Comparison of ENCODE assay signal across 20 cellular contexts in genomic region chr14:92452471-92452870, GRCh38.
DNase-seq lines count a peak whose midpoint lies in the region; ATAC-seq and TF ChIP-seq lines count a peak whose summit lies in the region.
"Had no signal": no experiment of that assay in that cellular context is flagged by ENCODE, and none has a peak within 500 bp of the region (broad histone marks: within the 10 kb centered on the region; RNA-seq: fewer than 3 reads in every experiment).

No MANE protein-coding gene starts in this region.

- H3K4me2 ChIP-seq in neuronal stem cell (ENCODE audit: insufficient read depth, low read length, poor library complexity, severe bottlenecking), result no peak overlapping the region
- H3K4me2 ChIP-seq: BLaER1 had no signal

- intact Hi-C loops in left ventricle myocardium inferior (cut with micrococcal nuclease) (no loop called here), heart right ventricle (cut with DNase I) (loop anchor here in 5 of 10 donors (5.0 to 10.0 kb wide), 3 partner anchors 308 to 318 kb away; no protein-coding TSS in a partner anchor)

- no peak overlapping the region for H3K4ac ChIP-seq in neuronal stem cell (ENCODE audit: low read length)

- peak overlapping the region; percentile 67 for H3K27ac Mint-ChIP-seq in stimulated activated effector memory CD8-positive, alpha-beta T cell treated with anti-CD3 and anti-CD28 coated beads, Interleukin-12 subunit alpha, Interleukin-12 subunit beta, amount 100 ng/mL, for 72 hours
- H3K27ac Mint-ChIP-seq: CD4-positive, CD25-positive, alpha-beta regulatory T cell; CD8-positive, alpha-beta T cell had no signal

- H4K91ac ChIP-seq in neuronal stem cell (ENCODE audit: low read depth, low read length, poor library complexity), result no peak overlapping the region

- no peak for ATAC-seq in heart right ventricle
- ATAC-seq in stimulated activated effector memory CD8-positive, alpha-beta T cell treated with anti-CD3 and anti-CD28 coated beads, Interleukin-12 subunit alpha, Interleukin-12 subunit beta, amount 100 ng/mL, for 72 hours, result no peak
- ATAC-seq: CD8-positive, alpha-beta T cell had no signal

- H3K14ac ChIP-seq in neuronal stem cell (ENCODE audit: low read length), result no peak overlapping the region

- no peak overlapping the region for H2BK120ac ChIP-seq in neuronal stem cell (ENCODE audit: low read depth, low read length)

- no peaks in the 10 kb centered on the region for H3K79me1 ChIP-seq in neuronal stem cell (ENCODE audit: low read depth, low read length)

- H3K4me3 ChIP-seq in left ventricle myocardium inferior, result no peak overlapping the region
- no peak overlapping the region for H3K4me3 ChIP-seq in heart right ventricle
- no peak overlapping the region for H3K4me3 ChIP-seq in neuronal stem cell (ENCODE audit: low read length in 2 of 2)
- H3K4me3 ChIP-seq: BLaER1, GM23248 had no signal

- no peak overlapping the region for H2BK5ac ChIP-seq in neuronal stem cell (ENCODE audit: low read length)

- H3K27me3 ChIP-seq in left ventricle myocardium inferior (ENCODE audit: low read depth) (no peaks in the 10 kb centered on the region), heart right ventricle (no peaks in the 10 kb centered on the region), neuronal stem cell (ENCODE audit: control insufficient read depth in 3 of 3, insufficient read depth in 3 of 3, low read depth in 1 of 3, low read length in 3 of 3) (no peaks in the 10 kb centered on the region)
- H3K27me3 ChIP-seq: BLaER1 had no signal

- TF ChIP-seq CTCF in left ventricle myocardium inferior (IDR thresholded peaks at IDR 0.05; ENCODE audit: borderline replicate concordance), result no peak
- no peak for TF ChIP-seq CTCF in heart right ventricle (IDR thresholded peaks at IDR 0.05)
- TF ChIP-seq CTCF in GM20000 (IDR thresholded peaks at IDR 0.05; ENCODE audit: extremely low read depth, missing control alignments), result no peak

- no peak overlapping the region for H3K9ac ChIP-seq in neuronal stem cell (ENCODE audit: low read depth, low read length, poor library complexity)
- H3K9ac ChIP-seq: BLaER1, GM23248 had no signal

- H2BK15ac ChIP-seq in neuronal stem cell (ENCODE audit: low read length), result no peak overlapping the region

- DNase-seq in left ventricle myocardium inferior (no peak), heart right ventricle (no peak), neuronal stem cell (ENCODE audit: low spot score) (no peak), hippocampal formation (lab: John Stamatoyannopoulos, UW) (no peak), GM20000 (ENCODE audit: low spot score) (no peak), NCI-H524 treated with DMSO at 0.1 percent for 48 hours (lab: John Stamatoyannopoulos, UW) (no peak)
- no peak for DNase-seq in stimulated activated effector memory CD8-positive, alpha-beta T cell treated with anti-CD3 and anti-CD28 coated beads, Interleukin-12 subunit alpha, Interleukin-12 subunit beta, amount 100 ng/mL, for 72 hours (ENCODE audit: low spot score in 2 of 2)
- DNase-seq: CD4-positive, CD25-positive, alpha-beta regulatory T cell; CD8-positive, alpha-beta T cell; DMS 273 treated with DMSO at 0.1 percent for 48 hours; DMS79; EL; GDM1; GM23248; H7; HCEC 1CT had no signal

- WGBS in heart right ventricle, 2 donors, result 95 to 96% methylated on average over 14 of the region's 14 CpGs
- no CpG with 5 or more reads among the region's 14 CpGs for WGBS in neuronal stem cell (ENCODE audit: extremely low coverage in 2 of 2, insufficient read length in 2 of 2, insufficient replicate concordance in 1 of 2), 2 donors

- no peak overlapping the region for H4K8ac ChIP-seq in neuronal stem cell (ENCODE audit: low read depth, low read length)

- H3K27ac ChIP-seq in left ventricle myocardium inferior (replicated peaks), result peak overlapping the region; percentile 68
- H3K27ac ChIP-seq in heart right ventricle, result peak overlapping the region in 1 of 10 donors; percentile 5
- no peak overlapping the region for H3K27ac ChIP-seq in neuronal stem cell (replicated peaks; ENCODE audit: low read length)
- H3K27ac ChIP-seq: 22Rv1, BLaER1, C4-2B, GM23248 had no signal

- H3K36me3 Mint-ChIP-seq in stimulated activated effector memory CD8-positive, alpha-beta T cell treated with anti-CD3 and anti-CD28 coated beads, Interleukin-12 subunit alpha, Interleukin-12 subunit beta, amount 100 ng/mL, for 72 hours, result no peaks in the 10 kb centered on the region
- H3K36me3 Mint-ChIP-seq: CD4-positive, CD25-positive, alpha-beta regulatory T cell; CD8-positive, alpha-beta T cell had no signal

- no peak overlapping the region for H2BK12ac ChIP-seq in neuronal stem cell (ENCODE audit: low read length)

- no peaks in the 10 kb centered on the region for H3K9me3 Mint-ChIP-seq in stimulated activated effector memory CD8-positive, alpha-beta T cell treated with anti-CD3 and anti-CD28 coated beads, Interleukin-12 subunit alpha, Interleukin-12 subunit beta, amount 100 ng/mL, for 72 hours
- H3K9me3 Mint-ChIP-seq: CD8-positive, alpha-beta T cell had no signal

- H2AFZ ChIP-seq in neuronal stem cell (ENCODE audit: low read length), result no peak overlapping the region
- H2AFZ ChIP-seq: GM23248 had no signal

- H3K4me3 Mint-ChIP-seq in stimulated activated effector memory CD8-positive, alpha-beta T cell treated with anti-CD3 and anti-CD28 coated beads, Interleukin-12 subunit alpha, Interleukin-12 subunit beta, amount 100 ng/mL, for 72 hours, result no peak overlapping the region
- H3K4me3 Mint-ChIP-seq: B cell; CD4-positive, CD25-positive, alpha-beta regulatory T cell; CD8-positive, alpha-beta T cell had no signal

- H3K9me3 ChIP-seq in left ventricle myocardium inferior (replicated peaks) (no peaks in the 10 kb centered on the region), heart right ventricle (peaks cover 0 to 4% (median 0%) of the 10 kb centered on the region in 11 donors), neuronal stem cell (replicated peaks in 1 of 2; ENCODE audit: control insufficient read depth in 2 of 2, insufficient read depth in 1 of 2, low read depth in 1 of 2, low read length in 2 of 2) (no peaks in the 10 kb centered on the region)
- H3K9me3 ChIP-seq: BLaER1 had no signal

- H3K4me1 ChIP-seq in left ventricle myocardium inferior (peaks cover 26% of the 10 kb centered on the region), heart right ventricle (peaks cover 3 to 27% (median 15%) of the 10 kb centered on the region in 9 donors), neuronal stem cell (ENCODE audit: control insufficient read depth in 2 of 2, insufficient read depth in 1 of 2, low read depth in 1 of 2, low read length in 2 of 2) (peaks cover 12 to 27% of the 10 kb centered on the region in 2 donors)
- H3K4me1 ChIP-seq: BLaER1 had no signal

- H3K23ac ChIP-seq in neuronal stem cell (ENCODE audit: low read depth, low read length, poor library complexity), result no peak overlapping the region

- H2AK5ac ChIP-seq in neuronal stem cell (ENCODE audit: low read depth, low read length), result no peak overlapping the region

- no peaks in the 10 kb centered on the region for H3K36me3 ChIP-seq in left ventricle myocardium inferior
- no peaks in the 10 kb centered on the region for H3K36me3 ChIP-seq in heart right ventricle
- no peaks in the 10 kb centered on the region for H3K36me3 ChIP-seq in neuronal stem cell (replicated peaks in 1 of 2; ENCODE audit: control insufficient read depth in 2 of 2, insufficient read depth in 2 of 2, low read length in 2 of 2)
- H3K36me3 ChIP-seq: BLaER1 had no signal

- peaks cover 6% of the 10 kb centered on the region for H3K4me1 Mint-ChIP-seq in stimulated activated effector memory CD8-positive, alpha-beta T cell treated with anti-CD3 and anti-CD28 coated beads, Interleukin-12 subunit alpha, Interleukin-12 subunit beta, amount 100 ng/mL, for 72 hours
- H3K4me1 Mint-ChIP-seq: CD4-positive, CD25-positive, alpha-beta regulatory T cell had no signal

- peak overlapping the region; percentile 11 for H3K18ac ChIP-seq in neuronal stem cell (ENCODE audit: low read length)
